27 cellular contexts compared by ENCODE assay signal in genomic region chrX:44989995-44990770, GRCh38.
DNase-seq lines count a peak whose midpoint lies in the region; ATAC-seq, FAIRE-seq and TF ChIP-seq lines count a peak whose summit lies in the region.
"Had no signal": no experiment of that assay in that cellular context is flagged by ENCODE, and none has a peak within 500 bp of the region (broad histone marks: within the 10 kb centered on the region; RNA-seq: fewer than 3 reads in every experiment).

No MANE protein-coding gene starts in this region.

- H3K4me3 ChIP-seq in liver (ENCODE audit: low read depth in 1 of 3, low read length in 3 of 3) (no peak overlapping the region), HepG2 (replicated peaks in 1 of 3; ENCODE audit: insufficient read depth in 1 of 3, low read depth in 2 of 3, low read length in 3 of 3) (no peak overlapping the region)
- H3K4me3 ChIP-seq: GM12878, GM23338, HAP-1, SJSA1 had no signal

- H3K9ac ChIP-seq in liver (ENCODE audit: low read depth in 1 of 2, low read length in 2 of 2) (no peak overlapping the region), HepG2 (ENCODE audit: insufficient read depth, low read depth, low read length) (no peak overlapping the region)
- H3K9ac ChIP-seq: KMS-11 had no signal

- H3K36me3 Mint-ChIP-seq in stimulated activated effector memory CD8-positive, alpha-beta T cell treated with anti-CD3 and anti-CD28 coated beads, Interleukin-12 subunit alpha, Interleukin-12 subunit beta, amount 100 ng/mL, for 72 hours: peaks cover 15% of the 10 kb centered on the region

- peaks cover 38% of the 10 kb centered on the region for H3K4me1 Mint-ChIP-seq in stimulated activated effector memory CD8-positive, alpha-beta T cell treated with anti-CD3 and anti-CD28 coated beads, Interleukin-12 subunit alpha, Interleukin-12 subunit beta, amount 100 ng/mL, for 72 hours

- no peak overlapping the region for H3K4me2 ChIP-seq in HepG2 (ENCODE audit: low read depth, low read length)
- H3K4me2 ChIP-seq: GM23338, KMS-11 had no signal

- in situ Hi-C loops in HepG2 (cut with HindIII; ENCODE audit: extremely low pct_ligation_motif_present, low pct_unique_long_range_greater_than_20kb): no loop called here

- WGBS in liver: 68% methylated on average over 16 of the region's 16 CpGs
- 99% methylated on average over 15 of the region's 16 CpGs for WGBS in HepG2 (ENCODE audit: low lambda C conversion rate)

- peaks cover 3% of the 10 kb centered on the region for H3K79me2 ChIP-seq in HepG2 (ENCODE audit: insufficient read depth, low read length)

- TF ChIP-seq CTCF in liver (IDR thresholded peaks at IDR 0.05; ENCODE audit: low read depth, low read length, missing input control) (no peak), HepG2 (CRISPR knock-in tag; IDR thresholded peaks at IDR 0.05) (no peak)

- CTCF ChIA-PET in HepG2 (lab: Yijun Ruan, JAX; ENCODE audit: low intra/inter-chr PET ratio, low total read pairs): no interaction called here

- intact Hi-C loops in HepG2 (cut with micrococcal nuclease; ENCODE audit: unreplicated experiment): no loop called here

- peaks cover 0 to 6% (median 2%) of the 10 kb centered on the region in 4 donors for H3K4me1 ChIP-seq in liver (ENCODE audit: control insufficient read depth in 4 of 4, insufficient read depth in 4 of 4, low read length in 3 of 4)
- H3K4me1 ChIP-seq in HepG2 (ENCODE audit: insufficient read depth, low read length): no peaks in the 10 kb centered on the region
- H3K4me1 ChIP-seq: SJSA1 had no signal

- FAIRE-seq in HepG2 (lab: Jason Lieb, UNC): no peak
- FAIRE-seq: GM12878, HTR-8/SVneo had no signal

- H3K9me3 ChIP-seq in liver (ENCODE audit: control insufficient read depth in 4 of 4, low read length in 3 of 4): no peaks in the 10 kb centered on the region
- H3K9me3 ChIP-seq in HepG2 (ENCODE audit: low read length): no peaks in the 10 kb centered on the region
- H3K9me3 ChIP-seq: HAP-1, SJSA1 had no signal

- peaks cover 2% of the 10 kb centered on the region for H3K9me3 Mint-ChIP-seq in stimulated activated effector memory CD8-positive, alpha-beta T cell treated with anti-CD3 and anti-CD28 coated beads, Interleukin-12 subunit alpha, Interleukin-12 subunit beta, amount 100 ng/mL, for 72 hours

- ATAC-seq in HepG2: no peak
- no peak for ATAC-seq in stimulated activated effector memory CD8-positive, alpha-beta T cell treated with anti-CD3 and anti-CD28 coated beads, Interleukin-12 subunit alpha, Interleukin-12 subunit beta, amount 100 ng/mL, for 72 hours
- ATAC-seq: GM12878, GM23338, Right ventricle myocardium inferior had no signal

- TF ChIP-seq POLR2A in HepG2 (IDR thresholded peaks at IDR 0.05; ENCODE audit: insufficient read depth in 1 of 2, low read depth in 2 of 2, low read length in 2 of 2): no peak

- H3K36me3 ChIP-seq in liver (ENCODE audit: control insufficient read depth in 4 of 4, insufficient read depth in 3 of 4, low read depth in 1 of 4, low read length in 3 of 4): no peaks in the 10 kb centered on the region
- no peaks in the 10 kb centered on the region for H3K36me3 ChIP-seq in HepG2 (replicated peaks in 1 of 2; ENCODE audit: control insufficient read depth in 1 of 2, insufficient read depth in 2 of 2, low read length in 2 of 2)
- H3K36me3 ChIP-seq: HAP-1, SJSA1 had no signal

- H2AFZ ChIP-seq in HepG2 (ENCODE audit: low read length): no peak overlapping the region
- H2AFZ ChIP-seq: GM23338 had no signal

- H3K27ac ChIP-seq in liver (ENCODE audit: low read depth in 1 of 2, low read length in 2 of 2): peak overlapping the region; percentile 43 to 69
- H3K27ac ChIP-seq in HepG2 (ENCODE audit: extremely low read length, insufficient read depth, low read length): no peak overlapping the region
- H3K27ac ChIP-seq: KMS-11, SJSA1 had no signal

- BruUV-seq in HepG2 (replicated peaks; lab: Mats Ljungman, UMichigan): no TSS peak

- H4K20me1 ChIP-seq in HepG2 (ENCODE audit: insufficient read depth, low read length): 0 out of 2 replicates have a peak, but pooled peaks cover 3% of the 10 kb centered on the region

- H3K27ac Mint-ChIP-seq in stimulated activated effector memory CD8-positive, alpha-beta T cell treated with anti-CD3 and anti-CD28 coated beads, Interleukin-12 subunit alpha, Interleukin-12 subunit beta, amount 100 ng/mL, for 72 hours: no peak overlapping the region
- H3K27ac Mint-ChIP-seq: GM23338 had no signal

- TF ChIP-seq RAD21 in liver (IDR thresholded peaks at IDR 0.05): peak in 1 of 2 donors; percentile 56
- TF ChIP-seq RAD21 in HepG2 (CRISPR knock-in tag; IDR thresholded peaks at IDR 0.05): no peak

- no peaks in the 10 kb centered on the region for H3K27me3 ChIP-seq in liver (ENCODE audit: control insufficient read depth in 4 of 4, insufficient read depth in 4 of 4, low read length in 3 of 4)
- H3K27me3 ChIP-seq in HepG2 (ENCODE audit: control insufficient read depth in 1 of 2, insufficient read depth in 2 of 2, low read length in 2 of 2): no peaks in the 10 kb centered on the region
- H3K27me3 ChIP-seq: SJSA1 had no signal

- no peak overlapping the region for H3K4me3 Mint-ChIP-seq in stimulated activated effector memory CD8-positive, alpha-beta T cell treated with anti-CD3 and anti-CD28 coated beads, Interleukin-12 subunit alpha, Interleukin-12 subunit beta, amount 100 ng/mL, for 72 hours
- H3K4me3 Mint-ChIP-seq: GM23338 had no signal

- TF ChIP-seq EP300 in HepG2 (IDR thresholded peaks at IDR 0.05; ENCODE audit: low read depth in 2 of 2, low read length in 2 of 2) (no peak), HepG2 (CRISPR knock-in tag; IDR thresholded peaks at IDR 0.05; ENCODE audit: borderline replicate concordance) (no peak)

- POLR2A ChIA-PET in HepG2 (lab: Yijun Ruan, JAX): no interaction called here

- DNase-seq in HepG2 (ENCODE audit: low spot score) (no peak), NOMO-1 treated with dmso at 0.1 percent for 144 hours (lab: John Stamatoyannopoulos, UW; ENCODE audit: unreplicated experiment) (peak; percentile 14), iris pigment epithelial cell (ENCODE audit: low read depth) (peak; percentile 42), NCI-H1092 (lab: John Stamatoyannopoulos, UW) (no peak), DMS 273 (lab: John Stamatoyannopoulos, UW; ENCODE audit: unreplicated experiment) (no peak)
- DNase-seq in stimulated activated effector memory CD8-positive, alpha-beta T cell treated with anti-CD3 and anti-CD28 coated beads, Interleukin-12 subunit alpha, Interleukin-12 subunit beta, amount 100 ng/mL, for 72 hours (ENCODE audit: low spot score in 2 of 2): no peak
- DNase-seq in activated effector memory CD4-positive, alpha-beta T cell treated with anti-CD3 and anti-CD28 coated beads, Interleukin-2, amount 50 U/mL, for 16 hours: no peak
- DNase-seq: 8988T; AML-193; DMS79; IMR-90; NCI-H1092 treated with DMSO at 0.1 percent for 48 hours; NCI-H1436 treated with DMSO at 0.1 percent for 48 hours; NCI-H2029; NCI-H226; NCI-H510A treated with DMSO at 0.1 percent for 48 hours; NCI-H774; NK-92 treated with Interleukin-12 subunit alpha and Interleukin-12 subunit beta, amount 100 ng/mL, for 24 hours; T-helper 1 cell had no signal

TF ChIP-seq in liver, 16 proteins besides CTCF, POLR2A, EP300 and RAD21 (continues in another document):
- TF ChIP-seq MAX (IDR thresholded peaks at IDR 0.05) (peak; percentile 45), ATF3 (IDR thresholded peaks at IDR 0.05) (peak; percentile 28)
- TF ChIP-seq, protein P1, sequence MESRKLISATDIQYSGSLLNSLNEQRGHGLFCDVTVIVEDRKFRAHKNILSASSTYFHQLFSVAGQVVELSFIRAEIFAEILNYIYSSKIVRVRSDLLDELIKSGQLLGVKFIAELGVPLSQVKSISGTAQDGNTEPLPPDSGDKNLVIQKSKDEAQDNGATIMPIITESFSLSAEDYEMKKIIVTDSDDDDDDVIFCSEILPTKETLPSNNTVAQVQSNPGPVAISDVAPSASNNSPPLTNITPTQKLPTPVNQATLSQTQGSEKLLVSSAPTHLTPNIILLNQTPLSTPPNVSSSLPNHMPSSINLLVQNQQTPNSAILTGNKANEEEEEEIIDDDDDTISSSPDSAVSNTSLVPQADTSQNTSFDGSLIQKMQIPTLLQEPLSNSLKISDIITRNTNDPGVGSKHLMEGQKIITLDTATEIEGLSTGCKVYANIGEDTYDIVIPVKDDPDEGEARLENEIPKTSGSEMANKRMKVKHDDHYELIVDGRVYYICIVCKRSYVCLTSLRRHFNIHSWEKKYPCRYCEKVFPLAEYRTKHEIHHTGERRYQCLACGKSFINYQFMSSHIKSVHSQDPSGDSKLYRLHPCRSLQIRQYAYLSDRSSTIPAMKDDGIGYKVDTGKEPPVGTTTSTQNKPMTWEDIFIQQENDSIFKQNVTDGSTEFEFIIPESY (IDR thresholded peaks at IDR 0.05): peak; percentile 70

TF ChIP-seq in HepG2, 621 proteins besides CTCF, POLR2A, EP300 and RAD21:
- no peak for TF ChIP-seq HNF4A (CRISPR knock-in tag; IDR thresholded peaks at IDR 0.05)

Comparison
In these comparisons a context has a peak if more than half of its experiments do, and no peak if none do; other contexts are left out.
1. DNase-seq: peak in NOMO-1 treated with dmso at 0.1 percent for 144 hours (single experiment) and iris pigment epithelial cell (single experiment); none in HepG2 (single experiment), NCI-H1092 (single experiment), stimulated activated effector memory CD8-positive, alpha-beta T cell treated with anti-CD3 and anti-CD28 coated beads, Interleukin-12 subunit alpha, Interleukin-12 subunit beta, amount 100 ng/mL, for 72 hours (0 of 2), DMS 273 (single experiment) and activated effector memory CD4-positive, alpha-beta T cell treated with anti-CD3 and anti-CD28 coated beads, Interleukin-2, amount 50 U/mL, for 16 hours (single experiment).